In the genomic region with DNA sequence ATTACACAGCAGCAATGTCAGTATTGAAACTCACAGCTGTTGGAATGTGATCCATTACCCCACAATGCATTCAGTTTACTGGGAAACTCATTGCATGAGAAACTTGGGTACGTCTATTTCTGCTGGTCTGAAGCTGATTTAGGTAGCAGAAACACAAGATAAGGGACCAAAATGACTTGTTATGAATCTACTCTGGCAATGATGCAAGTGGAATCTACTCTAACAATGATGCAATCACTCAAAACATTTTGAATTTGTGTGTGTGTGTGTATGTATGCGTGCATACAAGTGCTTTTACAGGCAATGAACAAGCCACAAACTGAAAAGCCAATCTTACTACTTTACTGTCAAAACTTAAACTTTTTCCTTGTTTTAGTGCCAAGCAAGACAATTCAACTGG, we compare ENCODE assay signal across 30 cellular contexts.
"Had no signal": no experiment of that assay in that cellular context is flagged by ENCODE, and none has a peak within 500 bp of the region (broad histone marks: within the 10 kb centered on the region; RNA-seq: fewer than 3 reads in every experiment).

No MANE protein-coding gene starts in this region.

- H3K4me3 ChIP-seq: adrenal gland, body of pancreas, colonic mucosa, esophagus squamous epithelium, heart left ventricle had no signal

- H3K9me3 ChIP-seq: adrenal gland, body of pancreas, colonic mucosa, esophagus squamous epithelium, heart left ventricle had no signal

- H3K27me3 ChIP-seq: adrenal gland, body of pancreas, colonic mucosa, esophagus squamous epithelium, heart left ventricle had no signal

- H3K27ac ChIP-seq: adrenal gland, body of pancreas, colonic mucosa, epithelial cell of prostate, esophagus squamous epithelium, heart left ventricle had no signal

- H3K36me3 ChIP-seq: adrenal gland, colonic mucosa, esophagus squamous epithelium, heart left ventricle had no signal

- DNase-seq: activated CD4-positive, alpha-beta memory T cell treated with anti-CD3 and anti-CD28 coated beads for 36 hours; activated CD4-positive, alpha-beta T cell treated with anti-CD3 and anti-CD28 coated beads for 36 hours; activated CD4-positive, alpha-beta T cell treated with anti-CD3 and anti-CD28 coated beads, Interleukin-2, amount 10 ng/mL, durations not matched to agents 24 days and 14 days; activated CD4-positive, CD25-positive, alpha-beta regulatory T cell; activated CD4-positive, CD25-positive, alpha-beta regulatory T cell treated with anti-CD3 and anti-CD28 coated beads, Interleukin-2, amount 50 U/mL, for 72 hours; activated CD8-positive, alpha-beta memory T cell treated with anti-CD3 and anti-CD28 coated beads, Interleukin-2, amount 10 ng/mL, durations not matched to agents 7 days and 5 days; activated CD8-positive, alpha-beta memory T cell treated with anti-CD3 and anti-CD28 coated beads, Interleukin-2, amount 50 U/mL, for 4 hours; activated CD8-positive, alpha-beta T cell treated with anti-CD3 and anti-CD28 coated beads, Interleukin-2, amount 10 ng/mL, durations not matched to agents 7 days and 5 days; activated effector memory CD4-positive, alpha-beta T cell treated with anti-CD3 and anti-CD28 coated beads, Interleukin-2, amount 50 U/mL, for 16 hours; activated naive CD4-positive, alpha-beta T cell treated with anti-CD3 and anti-CD28 coated beads for 36 hours; activated naive CD8-positive, alpha-beta T cell treated with anti-CD3 and anti-CD28 coated beads for 36 hours; activated naive CD8-positive, alpha-beta T cell treated with anti-CD3 and anti-CD28 coated beads, Interleukin-2, amount 50 U/mL, for 24 hours; activated T-cell treated with anti-CD3 and anti-CD28 coated beads, Interleukin-2, amount 50 U/mL, for 1 hour; activated T-cell treated with anti-CD3 and anti-CD28 coated beads, Interleukin-2, amount 50 U/mL, for 48 hours; adrenal gland; amygdala; aorta; body of pancreas; caudate nucleus; colonic mucosa; effector CD8-positive, alpha-beta T cell; esophagus squamous epithelium; foreskin fibroblast; glutamatergic neuron; heart left ventricle; T-helper 2 cell had no signal

- ATAC-seq: activated CD4-positive, alpha-beta T cell treated with anti-CD3 and anti-CD28 coated beads for 36 hours; activated CD8-positive, alpha-beta memory T cell treated with anti-CD3 and anti-CD28 coated beads, Interleukin-2, amount 10 ng/mL, durations not matched to agents 7 days and 5 days; activated CD8-positive, alpha-beta T cell treated with anti-CD3 and anti-CD28 coated beads, Interleukin-2, amount 10 ng/mL, durations not matched to agents 7 days and 5 days; activated naive CD8-positive, alpha-beta T cell treated with anti-CD3 and anti-CD28 coated beads, Interleukin-2, amount 50 U/mL, for 24 hours; body of pancreas; heart left ventricle had no signal

- H3K4me1 ChIP-seq: adrenal gland, body of pancreas, colonic mucosa, esophagus squamous epithelium, heart left ventricle had no signal

- FAIRE-seq: endometrium, endothelial cell of umbilical vein, frontal cortex had no signal
